In genomic region chr1:156689960-156690672, GRCh38 we compare ENCODE assay signal across 1 cellular context.
TF ChIP-seq lines count a peak whose summit lies in the region.

No MANE protein-coding gene starts in this region.

TF ChIP-seq in GM12878, 131 proteins besides CTCF, POLR2A, EP300 and RAD21:
- 0 out of 2 replicates have a peak, but pooled peaks have one; percentile 50 for TF ChIP-seq SMARCA5 (IDR thresholded peaks at IDR 0.05)
- TF ChIP-seq, protein P1, sequence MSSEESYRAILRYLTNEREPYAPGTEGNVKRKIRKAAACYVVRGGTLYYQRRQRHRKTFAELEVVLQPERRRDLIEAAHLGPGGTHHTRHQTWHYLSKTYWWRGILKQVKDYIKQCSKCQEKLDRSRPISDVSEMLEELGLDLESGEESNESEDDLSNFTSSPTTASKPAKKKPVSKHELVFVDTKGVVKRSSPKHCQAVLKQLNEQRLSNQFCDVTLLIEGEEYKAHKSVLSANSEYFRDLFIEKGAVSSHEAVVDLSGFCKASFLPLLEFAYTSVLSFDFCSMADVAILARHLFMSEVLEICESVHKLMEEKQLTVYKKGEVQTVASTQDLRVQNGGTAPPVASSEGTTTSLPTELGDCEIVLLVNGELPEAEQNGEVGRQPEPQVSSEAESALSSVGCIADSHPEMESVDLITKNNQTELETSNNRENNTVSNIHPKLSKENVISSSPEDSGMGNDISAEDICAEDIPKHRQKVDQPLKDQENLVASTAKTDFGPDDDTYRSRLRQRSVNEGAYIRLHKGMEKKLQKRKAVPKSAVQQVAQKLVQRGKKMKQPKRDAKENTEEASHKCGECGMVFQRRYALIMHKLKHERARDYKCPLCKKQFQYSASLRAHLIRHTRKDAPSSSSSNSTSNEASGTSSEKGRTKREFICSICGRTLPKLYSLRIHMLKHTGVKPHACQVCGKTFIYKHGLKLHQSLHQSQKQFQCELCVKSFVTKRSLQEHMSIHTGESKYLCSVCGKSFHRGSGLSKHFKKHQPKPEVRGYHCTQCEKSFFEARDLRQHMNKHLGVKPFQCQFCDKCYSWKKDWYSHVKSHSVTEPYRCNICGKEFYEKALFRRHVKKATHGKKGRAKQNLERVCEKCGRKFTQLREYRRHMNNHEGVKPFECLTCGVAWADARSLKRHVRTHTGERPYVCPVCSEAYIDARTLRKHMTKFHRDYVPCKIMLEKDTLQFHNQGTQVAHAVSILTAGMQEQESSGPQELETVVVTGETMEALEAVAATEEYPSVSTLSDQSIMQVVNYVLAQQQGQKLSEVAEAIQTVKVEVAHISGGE (CRISPR knock-in tag; IDR thresholded peaks at IDR 0.05): no peak
